17 cellular contexts compared by ENCODE assay signal in genomic region chr16:88760424-88761142, GRCh38. TPM values are rescaled to one million over a fixed set of nuclear protein-coding genes. Genes with fewer than 3 reads are reported as not detected.
DNase-seq lines count a peak whose midpoint lies in the region; ATAC-seq, FAIRE-seq and TF ChIP-seq lines count a peak whose summit lies in the region.
"Had no signal": no experiment of that assay in that cellular context is flagged by ENCODE, and none has a peak within 500 bp of the region (broad histone marks: within the 10 kb centered on the region; RNA-seq: fewer than 3 reads in every experiment).

No MANE protein-coding gene starts in this region.

- TF ChIP-seq POLR2A in sigmoid colon (IDR thresholded peaks at IDR 0.05) (no peak), GM12892 (IDR thresholded peaks at IDR 0.05; ENCODE audit: low read depth, low read length) (no peak)

- H3K36me3 ChIP-seq in kidney (ENCODE audit: control insufficient read depth in 1 of 2, insufficient read depth in 2 of 2, low read length in 2 of 2) (no peaks in the 10 kb centered on the region), sigmoid colon (no peaks in the 10 kb centered on the region)
- H3K36me3 ChIP-seq: adrenal gland had no signal

- no peak overlapping the region for H3K4me3 Mint-ChIP-seq in chondrocyte (ENCODE audit: unreplicated experiment)

- peak overlapping the region in 1 of 2 donors; percentile 40 for H3K9ac ChIP-seq in kidney (ENCODE audit: low read length in 2 of 2)

- TF ChIP-seq CTCF in RWPE1 (conservative IDR thresholded peaks at IDR 0.05; ENCODE audit: low read depth) (no peak), kidney (IDR thresholded peaks at IDR 0.05; ENCODE audit: borderline replicate concordance, extremely low read depth, insufficient read depth) (no peak), sigmoid colon (IDR thresholded peaks at IDR 0.05) (no peak), chondrocyte (IDR thresholded peaks at IDR 0.05) (no peak)

- H3K27me3 ChIP-seq in sigmoid colon = no peaks in the 10 kb centered on the region
- H3K27me3 ChIP-seq: adrenal gland had no signal

- H3K27ac ChIP-seq in RWPE1 = peak overlapping the region; percentile 51
- H3K27ac ChIP-seq in kidney (ENCODE audit: low read depth in 2 of 2, low read length in 2 of 2) = peak overlapping the region; percentile 43 to 44
- peak overlapping the region; percentile 91 to 100 (median 96) for H3K27ac ChIP-seq in sigmoid colon

- TF ChIP-seq EP300 in sigmoid colon (IDR thresholded peaks at IDR 0.05) = peak in 1 of 4 donors; percentile 23

- no peak for ATAC-seq in HG03280 (IDR thresholded peaks at IDR 0.05; ENCODE audit: unreplicated experiment)

- FAIRE-seq in kidney (lab: Jason Lieb, UNC) (no peak), GM12892 (lab: Jason Lieb, UNC) (no peak)

- 22 to 73% methylated on average over 24 of the region's 24 CpGs for WGBS in sigmoid colon, 2 donors

- DNase-seq in COLO668 (lab: John Stamatoyannopoulos, UW; ENCODE audit: unreplicated experiment) (peak; percentile 16), RWPE1 (ENCODE audit: low spot score) (no peak), kidney (no peak), sigmoid colon (no peak), GM12892 (ENCODE audit: insufficient read length) (no peak), NCI-H2196 treated with DMSO at 0.1 percent for 48 hours (lab: John Stamatoyannopoulos, UW; ENCODE audit: unreplicated experiment) (no peak), chondrocyte (ENCODE audit: low spot score) (no peak)
- DNase-seq: activated CD4-positive, alpha-beta T cell treated with anti-CD3 and anti-CD28 coated beads for 1 hour; activated T-cell treated with anti-CD3 and anti-CD28 coated beads, Interleukin-2, amount 50 U/mL, for 1 hour; C1 segment of cervical spinal cord; GF-D8; midbrain; NCI-H2171; stimulated activated CD4-positive, alpha-beta T cell treated with anti-CD3 and anti-CD28 coated beads, Interleukin-2, amount 100 ng/mL, for 24 hours had no signal

- intact Hi-C loops in kidney (cut with DNase I) = no loop called here
- intact Hi-C loops in sigmoid colon (cut with DNase I) = no loop called here

- H3K4me1 Mint-ChIP-seq in chondrocyte (ENCODE audit: low read depth) = peaks cover 39% of the 10 kb centered on the region

- POLR2A ChIA-PET in RWPE1 (lab: Yijun Ruan, JAX; ENCODE audit: low non-redundant PET) = interaction anchor here (0.5 kb wide), 1 partner anchor 186 kb away, joined by 3 read pairs; no protein-coding TSS in a partner anchor

- no peaks in the 10 kb centered on the region for H3K9me3 Mint-ChIP-seq in chondrocyte (ENCODE audit: low read depth)

- H3K27ac Mint-ChIP-seq in chondrocyte (ENCODE audit: unreplicated experiment) = no peak overlapping the region
- H3K27ac Mint-ChIP-seq: progenitor cell of endocrine pancreas had no signal

- no peak overlapping the region for H3K4me3 ChIP-seq in kidney (ENCODE audit: low read length in 2 of 2)
- peak overlapping the region in 1 of 4 donors; percentile 40 for H3K4me3 ChIP-seq in sigmoid colon
- H3K4me3 ChIP-seq: adrenal gland had no signal

- CTCF ChIA-PET in RWPE1 (lab: Yijun Ruan, JAX) = interaction anchor here (0.7 kb wide), 1 partner anchor 127 kb away, joined by 5 read pairs; no protein-coding TSS in a partner anchor

- H3K27me3 Mint-ChIP-seq in chondrocyte (ENCODE audit: low read depth) = no peaks in the 10 kb centered on the region
- H3K27me3 Mint-ChIP-seq: progenitor cell of endocrine pancreas had no signal

- no peaks in the 10 kb centered on the region for H3K9me3 ChIP-seq in kidney (ENCODE audit: control insufficient read depth in 1 of 2, low read length in 2 of 2)
- no peaks in the 10 kb centered on the region for H3K9me3 ChIP-seq in sigmoid colon
- H3K9me3 ChIP-seq: adrenal gland had no signal

- peaks cover 29 to 65% of the 10 kb centered on the region in 2 donors for H3K4me1 ChIP-seq in kidney (ENCODE audit: control insufficient read depth in 1 of 2, insufficient read depth in 1 of 2, low read depth in 1 of 2, low read length in 2 of 2)
- peaks cover 0 to 91% (median 86%) of the 10 kb centered on the region in 4 donors for H3K4me1 ChIP-seq in sigmoid colon

- H3K36me3 Mint-ChIP-seq in chondrocyte (ENCODE audit: low read depth) = peaks cover 3% of the 10 kb centered on the region

RNA-seq across cellular contexts. Expression of gene PIEZO1, which starts 24.4 kb away (rescaled TPM):
- total RNA-seq in kidney (124 TPM), sigmoid colon (100 to 1,000 TPM in 3 of 4 donors, 10 to 100 TPM in 1; 97.4 to 242 (median 158) TPM), chondrocyte (134 to 209 TPM (median 208 TPM) in 3 replicates)
- polyA plus RNA-seq in kidney (ENCODE audit: insufficient read depth, low read depth, low replicate concordance) (103 TPM), sigmoid colon (100 to 1,000 TPM in 1 of 3 donors, 10 to 100 TPM in 2; 18.0 to 169 (median 29.4) TPM)
- polyA plus RNA-seq in GM12892 (2012; ENCODE audit: missing spikeins) = 33.8 TPM

RNA-seq across cellular contexts. Expression of gene CDT1, which starts 43.0 kb away (rescaled TPM):
- total RNA-seq in kidney = 1.5 TPM
- polyA plus RNA-seq in kidney (ENCODE audit: insufficient read depth, low read depth, low replicate concordance) = 0.56 TPM
- 1 to 10 TPM in 1 of 4 donors, under 1 TPM in 2, not detected in 1; 0.71 to 3.0 (median 0.81) TPM for total RNA-seq in sigmoid colon
- 10 to 100 TPM in 1 of 3 donors, 1 to 10 TPM in 2; 3.6 to 17.4 (median 6.9) TPM for polyA plus RNA-seq in sigmoid colon
- 6.4 TPM for polyA plus RNA-seq in GM12892 (2012; ENCODE audit: missing spikeins)
- total RNA-seq in chondrocyte = 2.9 to 11.7 TPM (median 3.7 TPM) in 3 replicates

RNA-seq across cellular contexts. Expression of gene APRT, which starts 51.1 kb away (rescaled TPM):
- 105 TPM for total RNA-seq in kidney
- 204 TPM for polyA plus RNA-seq in kidney (ENCODE audit: insufficient read depth, low read depth, low replicate concordance)
- total RNA-seq in sigmoid colon = 10 to 100 TPM; 56.6 to 78.3 (median 62.5) TPM
- polyA plus RNA-seq in sigmoid colon = 100 to 1,000 TPM; 245 to 329 (median 294) TPM
- polyA plus RNA-seq in GM12892 (2012; ENCODE audit: missing spikeins) = 180 TPM
- 68.8 to 90.2 TPM (median 70.7 TPM) in 3 replicates for total RNA-seq in chondrocyte

RNA-seq across cellular contexts. Expression of gene CTU2, which starts 54.3 kb away (rescaled TPM):
- 18.8 TPM for total RNA-seq in kidney
- 11.1 TPM for polyA plus RNA-seq in kidney (ENCODE audit: insufficient read depth, low read depth, low replicate concordance)
- 10 to 100 TPM in 3 of 4 donors, 1 to 10 TPM in 1; 6.1 to 11.7 (median 10.7) TPM for total RNA-seq in sigmoid colon
- polyA plus RNA-seq in sigmoid colon = 10 to 100 TPM in 1 of 3 donors, 1 to 10 TPM in 2; 8.4 to 16.3 (median 9.2) TPM
- polyA plus RNA-seq in GM12892 (2012; ENCODE audit: missing spikeins) = 7.5 TPM
- 20.7 to 37.1 TPM (median 24.1 TPM) in 3 replicates for total RNA-seq in chondrocyte

RNA-seq across cellular contexts. Expression of gene RNF166, which starts 54.4 kb away (rescaled TPM):
- total RNA-seq in kidney (31.4 TPM), sigmoid colon (10 to 100 TPM; 16.0 to 21.4 (median 17.9) TPM), chondrocyte (12.8 to 15.5 TPM (median 14.3 TPM) in 3 replicates)
- polyA plus RNA-seq in kidney (ENCODE audit: insufficient read depth, low read depth, low replicate concordance) (16.3 TPM), sigmoid colon (10 to 100 TPM in 1 of 3 donors, 1 to 10 TPM in 2; 5.4 to 34.8 (median 6.2) TPM)
- 5.4 TPM for polyA plus RNA-seq in GM12892 (2012; ENCODE audit: missing spikeins)

Comparison
In these comparisons a context has a peak if more than half of its experiments do, and no peak if none do; other contexts are left out.
1. H3K27ac ChIP-seq: peak in every context shown above with its lines; median percentile 96 in sigmoid colon; 51 in RWPE1; 44 in kidney.